ENCODE assay signal across 18 cellular contexts in genomic region chr3:173785004-173785403, GRCh38.
DNase-seq lines count a peak whose midpoint lies in the region; ATAC-seq and TF ChIP-seq lines count a peak whose summit lies in the region.
"Had no signal": no experiment of that assay in that cellular context is flagged by ENCODE, and none has a peak within 500 bp of the region (broad histone marks: within the 10 kb centered on the region; RNA-seq: fewer than 3 reads in every experiment).

No MANE protein-coding gene starts in this region.

- in situ Hi-C loops in brain microvascular endothelial cell (cut with HindIII; ENCODE audit: low pct_ligation_motif_present, low sequenced_read_pairs): no loop called here

- H3K36me3 ChIP-seq in H7 (replicated peaks; ENCODE audit: control insufficient read depth, insufficient read depth, low read length) (no peaks in the 10 kb centered on the region), brain microvascular endothelial cell (replicated peaks) (no peaks in the 10 kb centered on the region)
- H3K36me3 ChIP-seq: breast epithelium, esophagus squamous epithelium, tibial nerve had no signal

- ATAC-seq in GM18498 (IDR thresholded peaks at IDR 0.05; ENCODE audit: unreplicated experiment): no peak
- ATAC-seq: activated CD8-positive, alpha-beta T cell treated with anti-CD3 and anti-CD28 coated beads for 36 hours; activated T-cell treated with anti-CD3 and anti-CD28 coated beads, Interleukin-2, amount 50 U/mL, for 72 hours; stimulated activated memory B cell treated with anti-CD40 and anti-IgM and Interleukin-4, amounts not matched to agents 10 μg/mL and 1 μg/mL and 100 μg/mL, for 72 hours had no signal

- DNase-seq in COLO829 (ENCODE audit: low spot score) (peak; percentile 26), H7 (peak; percentile 12), NCI-H69 (lab: John Stamatoyannopoulos, UW) (peak; percentile 82), head of caudate nucleus (peak in 33 of 42 donors; percentile 7 to 81 (median 34)), COLO668 (lab: John Stamatoyannopoulos, UW; ENCODE audit: unreplicated experiment) (no peak), brain microvascular endothelial cell (no peak), DMS153 (lab: John Stamatoyannopoulos, UW) (no peak)
- DNase-seq: activated CD8-positive, alpha-beta T cell treated with anti-CD3 and anti-CD28 coated beads for 36 hours; activated naive CD8-positive, alpha-beta T cell treated with anti-CD3 and anti-CD28 coated beads for 36 hours; activated T-cell treated with anti-CD3 and anti-CD28 coated beads, Interleukin-2, amount 50 U/mL, for 72 hours; esophagus squamous epithelium; kidney; NCI-H2107 had no signal

- H3K4me3 ChIP-seq in H7 (ENCODE audit: insufficient read depth, low read depth, low read length): no peak overlapping the region
- H3K4me3 ChIP-seq in brain microvascular endothelial cell (ENCODE audit: low read depth, low read length): no peak overlapping the region
- H3K4me3 ChIP-seq: breast epithelium, dorsolateral prefrontal cortex, esophagus squamous epithelium, tibial nerve had no signal

- H3K27me3 ChIP-seq in H7 (ENCODE audit: control insufficient read depth, insufficient read depth, low read length) (no peaks in the 10 kb centered on the region), brain microvascular endothelial cell (replicated peaks) (no peaks in the 10 kb centered on the region)
- H3K27me3 ChIP-seq: breast epithelium, dorsolateral prefrontal cortex, esophagus squamous epithelium, tibial nerve had no signal

- intact Hi-C loops in head of caudate nucleus (cut with DNase I): no loop called here

- H3K27ac ChIP-seq in brain microvascular endothelial cell: no peak overlapping the region
- H3K27ac ChIP-seq: breast epithelium, dorsolateral prefrontal cortex, esophagus squamous epithelium, tibial nerve had no signal

- TF ChIP-seq CTCF in brain microvascular endothelial cell (IDR thresholded peaks at IDR 0.05; ENCODE audit: low read depth, low read length, missing control alignments): no peak

Comparison
In these comparisons a context has a peak if more than half of its experiments do, and no peak if none do; other contexts are left out.
1. DNase-seq: peak in COLO829 (single experiment), H7 (single experiment), NCI-H69 (single experiment) and head of caudate nucleus (33 of 42); none in COLO668 (single experiment), brain microvascular endothelial cell (single experiment) and DMS153 (single experiment).